8 cellular contexts compared by ENCODE assay signal in genomic region chr14:103628684-103629502, GRCh38. TPM values are rescaled to one million over a fixed set of nuclear protein-coding genes. Genes with fewer than 3 reads are reported as not detected.
DNase-seq lines count a peak whose midpoint lies in the region; ATAC-seq and TF ChIP-seq lines count a peak whose summit lies in the region.

KLC1 (plus strand) TSS chr14:103629211; CDS start chr14:103654565, 25,354 bp downstream.

- H3K27ac ChIP-seq in adipose tissue (ENCODE audit: low read depth, low read length) (peak within 1 kb of the TSS; percentile 94), heart right ventricle (peak within 1 kb of the TSS; percentile 87 to 100 (median 99))

- ATAC-seq in GM21526 (IDR thresholded peaks at IDR 0.05; ENCODE audit: low FRiP score, unreplicated experiment) (peak; percentile 63), T-cell (replicated peaks in 1 of 4) (peak; percentile 80 to 84 (median 80)), heart right ventricle (peak; percentile 77 to 93 (median 90))

- H3K36me3 ChIP-seq in heart right ventricle: peaks cover 0 to 25% (median 0%) of the 10 kb centered on the region in 9 donors

- no peaks in the 10 kb centered on the region for H3K27me3 ChIP-seq in heart right ventricle

- CTCF ChIA-PET in T-cell (lab: Charles Lee): no interaction called here

- H3K27ac Mint-ChIP-seq in T-cell (peak within 1 kb of the TSS; percentile 75 to 83), type B pancreatic cell (peak within 1 kb of the TSS; percentile 88)

- H3K27me3 Mint-ChIP-seq in T-cell (no peaks in the 10 kb centered on the region), type B pancreatic cell (peaks cover 3% of the 10 kb centered on the region)

- POLR2A ChIA-PET in T-cell (lab: Charles Lee): no interaction called here

- WGBS in adipose tissue, 3 donors: 0 to 1% (median 1%) methylated on average over 57 to 97 of the region's 97 CpGs
- WGBS in heart right ventricle, 2 donors: 0 to 1% methylated on average over 79 to 97 of the region's 97 CpGs

- DNase-seq in DMS79 treated with DMSO at 0.1 percent for 48 hours (lab: John Stamatoyannopoulos, UW) (peak; percentile 73), KBM-7 (peak; percentile 67), T-cell (peak; percentile 53 to 85 (median 77)), heart right ventricle (peak; percentile 87 to 92), posterior vena cava (ENCODE audit: low spot score) (peak; percentile 97), type B pancreatic cell (ENCODE audit: extremely low spot score, unreplicated experiment) (peak; percentile 90)

- H3K4me3 Mint-ChIP-seq in T-cell (peak within 1 kb of the TSS; percentile 83 to 85 (median 85)), type B pancreatic cell (peak within 1 kb of the TSS; percentile 93)

- H3K9me3 Mint-ChIP-seq in T-cell (no peaks in the 10 kb centered on the region), type B pancreatic cell (no peaks in the 10 kb centered on the region)

- peak within 1 kb of the TSS; percentile 69 to 100 (median 98) for H3K4me3 ChIP-seq in heart right ventricle

- H3K36me3 Mint-ChIP-seq in T-cell (no peaks in the 10 kb centered on the region), type B pancreatic cell (peaks cover 5% of the 10 kb centered on the region)

- peaks cover 13 to 74% (median 66%) of the 10 kb centered on the region in 9 donors for H3K4me1 ChIP-seq in heart right ventricle

- H3K9me3 ChIP-seq in heart right ventricle: no peaks in the 10 kb centered on the region

- TF ChIP-seq CTCF in heart right ventricle (IDR thresholded peaks at IDR 0.05): peak in 1 of 9 donors; percentile 22
- peak; percentile 12 for TF ChIP-seq CTCF in type B pancreatic cell (conservative IDR thresholded peaks at IDR 0.05)

- intact Hi-C loops in heart right ventricle (cut with DNase I) (loop anchor here in 4 of 10 donors (2.0 to 10.0 kb wide), 3 partner anchors 52 to 56 kb away; no protein-coding TSS in a partner anchor), posterior vena cava (cut with DNase I) (no loop called here)

- H3K4me1 Mint-ChIP-seq in T-cell: peaks cover 31 to 59% (median 53%) of the 10 kb centered on the region in 3 donors
- peaks cover 8% of the 10 kb centered on the region for H3K4me1 Mint-ChIP-seq in type B pancreatic cell (ENCODE audit: unreplicated experiment)

- in situ Hi-C loops in KBM-7 (cut with MboI; ENCODE audit: low pct_unique_long_range_greater_than_20kb, low sequenced_read_pairs): no loop called here

RNA-seq across cellular contexts. Expression of gene KLC1, which starts in this region (rescaled TPM):
- total RNA-seq in T-cell: 100 to 1,000 TPM; 177 to 241 (median 219) TPM
- 100 to 1,000 TPM in 1 of 3 donors, 10 to 100 TPM in 2; 39.3 to 104 (median 92.0) TPM for polyA plus RNA-seq in adipose tissue
- total RNA-seq in heart right ventricle: 100 to 1,000 TPM; 123 to 166 (median 146) TPM
- polyA plus RNA-seq in heart right ventricle: 100 to 1,000 TPM; 151 to 220 TPM
- total RNA-seq in posterior vena cava: 100 to 1,000 TPM; 169 to 192 TPM
- total RNA-seq in type B pancreatic cell (ENCODE audit: low replicate concordance): 125 and 145 TPM in 2 replicates

Comparison
In these comparisons a context has a peak if more than half of its experiments do, and no peak if none do; other contexts are left out.
1. Peak in every context shown above with its lines: DNase-seq, ATAC-seq, H3K4me3 ChIP-seq and H3K27ac ChIP-seq.